ENCODE assay signal across 1 cellular context in the genomic region with DNA sequence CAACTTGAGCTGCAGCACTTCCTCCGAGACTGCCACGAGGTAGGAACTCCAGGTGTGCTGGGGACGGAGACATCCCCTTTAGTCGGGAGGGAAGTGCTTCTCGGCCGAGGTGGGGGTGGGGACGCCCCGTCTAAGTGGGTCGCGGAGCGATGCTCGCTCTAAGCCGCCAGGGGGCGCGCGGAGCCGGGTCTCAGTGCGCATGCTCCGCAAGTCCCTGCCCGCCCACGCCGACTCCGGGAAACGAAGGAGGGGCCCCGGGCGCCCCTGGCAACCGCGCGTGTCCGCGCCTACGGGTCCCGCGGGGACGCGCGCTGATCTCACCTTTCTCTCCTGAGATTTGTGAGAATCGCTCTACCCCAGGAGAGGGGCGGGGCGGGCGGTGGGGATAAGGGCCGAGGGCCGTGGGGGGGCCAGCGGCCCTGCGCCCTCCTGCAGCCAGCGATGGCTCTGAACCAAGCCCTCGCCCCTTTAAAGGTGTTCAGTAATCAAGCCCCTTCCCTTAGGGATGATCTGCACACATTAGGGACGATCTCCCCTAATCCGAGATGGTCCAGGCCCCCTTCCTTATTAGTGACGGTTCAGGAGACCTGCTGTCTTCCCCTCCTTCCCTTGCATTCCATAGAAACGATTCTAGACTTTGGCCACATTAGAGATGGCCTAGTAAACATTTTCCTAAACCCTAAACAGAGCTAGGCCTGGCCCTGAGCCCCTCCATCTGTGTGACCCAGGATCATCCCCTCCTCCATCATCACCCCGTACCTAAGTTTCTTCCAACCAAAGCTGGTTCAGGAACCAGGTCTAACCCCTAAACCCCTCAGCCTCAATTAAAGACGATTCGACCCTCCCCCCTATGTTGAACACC.
TF ChIP-seq lines count a peak whose summit lies in the region.

No MANE protein-coding gene starts in this region.

TF ChIP-seq in GM12878, 131 proteins besides CTCF, POLR2A, EP300 and RAD21 (continued from another document):
- TF ChIP-seq, protein P1, sequence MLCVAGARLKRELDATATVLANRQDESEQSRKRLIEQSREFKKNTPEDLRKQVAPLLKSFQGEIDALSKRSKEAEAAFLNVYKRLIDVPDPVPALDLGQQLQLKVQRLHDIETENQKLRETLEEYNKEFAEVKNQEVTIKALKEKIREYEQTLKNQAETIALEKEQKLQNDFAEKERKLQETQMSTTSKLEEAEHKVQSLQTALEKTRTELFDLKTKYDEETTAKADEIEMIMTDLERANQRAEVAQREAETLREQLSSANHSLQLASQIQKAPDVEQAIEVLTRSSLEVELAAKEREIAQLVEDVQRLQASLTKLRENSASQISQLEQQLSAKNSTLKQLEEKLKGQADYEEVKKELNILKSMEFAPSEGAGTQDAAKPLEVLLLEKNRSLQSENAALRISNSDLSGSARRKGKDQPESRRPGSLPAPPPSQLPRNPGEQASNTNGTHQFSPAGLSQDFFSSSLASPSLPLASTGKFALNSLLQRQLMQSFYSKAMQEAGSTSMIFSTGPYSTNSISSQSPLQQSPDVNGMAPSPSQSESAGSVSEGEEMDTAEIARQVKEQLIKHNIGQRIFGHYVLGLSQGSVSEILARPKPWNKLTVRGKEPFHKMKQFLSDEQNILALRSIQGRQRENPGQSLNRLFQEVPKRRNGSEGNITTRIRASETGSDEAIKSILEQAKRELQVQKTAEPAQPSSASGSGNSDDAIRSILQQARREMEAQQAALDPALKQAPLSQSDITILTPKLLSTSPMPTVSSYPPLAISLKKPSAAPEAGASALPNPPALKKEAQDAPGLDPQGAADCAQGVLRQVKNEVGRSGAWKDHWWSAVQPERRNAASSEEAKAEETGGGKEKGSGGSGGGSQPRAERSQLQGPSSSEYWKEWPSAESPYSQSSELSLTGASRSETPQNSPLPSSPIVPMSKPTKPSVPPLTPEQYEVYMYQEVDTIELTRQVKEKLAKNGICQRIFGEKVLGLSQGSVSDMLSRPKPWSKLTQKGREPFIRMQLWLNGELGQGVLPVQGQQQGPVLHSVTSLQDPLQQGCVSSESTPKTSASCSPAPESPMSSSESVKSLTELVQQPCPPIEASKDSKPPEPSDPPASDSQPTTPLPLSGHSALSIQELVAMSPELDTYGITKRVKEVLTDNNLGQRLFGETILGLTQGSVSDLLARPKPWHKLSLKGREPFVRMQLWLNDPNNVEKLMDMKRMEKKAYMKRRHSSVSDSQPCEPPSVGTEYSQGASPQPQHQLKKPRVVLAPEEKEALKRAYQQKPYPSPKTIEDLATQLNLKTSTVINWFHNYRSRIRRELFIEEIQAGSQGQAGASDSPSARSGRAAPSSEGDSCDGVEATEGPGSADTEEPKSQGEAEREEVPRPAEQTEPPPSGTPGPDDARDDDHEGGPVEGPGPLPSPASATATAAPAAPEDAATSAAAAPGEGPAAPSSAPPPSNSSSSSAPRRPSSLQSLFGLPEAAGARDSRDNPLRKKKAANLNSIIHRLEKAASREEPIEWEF (IDR thresholded peaks at IDR 0.05; ENCODE audit: insufficient replicate concordance, low read depth, low read length) = no peak
- TF ChIP-seq SREBF2 (IDR thresholded peaks at IDR 0.05; ENCODE audit: low read length) = no peak
- peak; percentile 31 to 44; a peak in 1 of 4 replicates for TF ChIP-seq BHLHE40 (IDR thresholded peaks at IDR 0.05; ENCODE audit: borderline replicate concordance in 1 of 2, low read depth in 2 of 2, low read length in 1 of 2)
- no peak for TF ChIP-seq TAF1 (IDR thresholded peaks at IDR 0.05; ENCODE audit: borderline replicate concordance, low read depth, low read length)
- no peak for TF ChIP-seq GABPA (IDR thresholded peaks at IDR 0.05; ENCODE audit: low read depth)
- no peak for TF ChIP-seq KDM1A (IDR thresholded peaks at IDR 0.05; ENCODE audit: borderline replicate concordance)
- TF ChIP-seq PML (IDR thresholded peaks at IDR 0.05; ENCODE audit: low read length) = no peak
- TF ChIP-seq, protein P2, sequence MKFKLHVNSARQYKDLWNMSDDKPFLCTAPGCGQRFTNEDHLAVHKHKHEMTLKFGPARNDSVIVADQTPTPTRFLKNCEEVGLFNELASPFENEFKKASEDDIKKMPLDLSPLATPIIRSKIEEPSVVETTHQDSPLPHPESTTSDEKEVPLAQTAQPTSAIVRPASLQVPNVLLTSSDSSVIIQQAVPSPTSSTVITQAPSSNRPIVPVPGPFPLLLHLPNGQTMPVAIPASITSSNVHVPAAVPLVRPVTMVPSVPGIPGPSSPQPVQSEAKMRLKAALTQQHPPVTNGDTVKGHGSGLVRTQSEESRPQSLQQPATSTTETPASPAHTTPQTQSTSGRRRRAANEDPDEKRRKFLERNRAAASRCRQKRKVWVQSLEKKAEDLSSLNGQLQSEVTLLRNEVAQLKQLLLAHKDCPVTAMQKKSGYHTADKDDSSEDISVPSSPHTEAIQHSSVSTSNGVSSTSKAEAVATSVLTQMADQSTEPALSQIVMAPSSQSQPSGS (IDR thresholded peaks at IDR 0.05; ENCODE audit: low read length) = no peak
- TF ChIP-seq SIN3A (IDR thresholded peaks at IDR 0.05; ENCODE audit: low read depth, low read length) = no peak
- 0 out of 2 replicates have a peak, but pooled peaks have one; percentile 19 for TF ChIP-seq SMARCA5 (IDR thresholded peaks at IDR 0.05)
- TF ChIP-seq RAD51 (IDR thresholded peaks at IDR 0.05) = no peak
- 0 out of 2 replicates have a peak, but pooled peaks have one; percentile 18 for TF ChIP-seq IRF4 (IDR thresholded peaks at IDR 0.05; ENCODE audit: low read depth, low read length)
- TF ChIP-seq, protein P3, sequence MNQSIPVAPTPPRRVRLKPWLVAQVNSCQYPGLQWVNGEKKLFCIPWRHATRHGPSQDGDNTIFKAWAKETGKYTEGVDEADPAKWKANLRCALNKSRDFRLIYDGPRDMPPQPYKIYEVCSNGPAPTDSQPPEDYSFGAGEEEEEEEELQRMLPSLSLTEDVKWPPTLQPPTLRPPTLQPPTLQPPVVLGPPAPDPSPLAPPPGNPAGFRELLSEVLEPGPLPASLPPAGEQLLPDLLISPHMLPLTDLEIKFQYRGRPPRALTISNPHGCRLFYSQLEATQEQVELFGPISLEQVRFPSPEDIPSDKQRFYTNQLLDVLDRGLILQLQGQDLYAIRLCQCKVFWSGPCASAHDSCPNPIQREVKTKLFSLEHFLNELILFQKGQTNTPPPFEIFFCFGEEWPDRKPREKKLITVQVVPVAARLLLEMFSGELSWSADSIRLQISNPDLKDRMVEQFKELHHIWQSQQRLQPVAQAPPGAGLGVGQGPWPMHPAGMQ (IDR thresholded peaks at IDR 0.05; ENCODE audit: borderline replicate concordance) = no peak
- TF ChIP-seq RCOR1 (conservative IDR thresholded peaks at IDR 0.05; ENCODE audit: low read depth, low read length) = no peak
- TF ChIP-seq KAT2A (conservative IDR thresholded peaks at IDR 0.05; ENCODE audit: control insufficient read depth, low read depth, low read length) = no peak
- TF ChIP-seq SP1 (IDR thresholded peaks at IDR 0.05; ENCODE audit: low read depth, low read length) = peak; percentile 65
- no peak for TF ChIP-seq JUNB (IDR thresholded peaks at IDR 0.05)
- no peak for TF ChIP-seq STAT3 (IDR thresholded peaks at IDR 0.05; ENCODE audit: low read depth, low read length)
- TF ChIP-seq CHD4 (IDR thresholded peaks at IDR 0.05) = no peak
- no peak for TF ChIP-seq STAT1 (conservative IDR thresholded peaks at IDR 0.05)
- peak; percentile 73; the same call in 1 of the 2 replicates for TF ChIP-seq RFX5 (IDR thresholded peaks at IDR 0.05; ENCODE audit: low read depth, low read length)
- TF ChIP-seq SPI1 (IDR thresholded peaks at IDR 0.05; ENCODE audit: borderline replicate concordance, insufficient read depth, low read depth, low read length) = peak; percentile 71; the same call in 1 of the 2 replicates
- TF ChIP-seq SIX5 (IDR thresholded peaks at IDR 0.05; ENCODE audit: low read depth, low read length, severe bottlenecking) = no peak
- no peak for TF ChIP-seq TARDBP (IDR thresholded peaks at IDR 0.05; ENCODE audit: borderline replicate concordance)
- TF ChIP-seq BACH1 (IDR thresholded peaks at IDR 0.05; ENCODE audit: borderline replicate concordance) = no peak
